8 cellular contexts compared by ENCODE assay signal in the genomic region with DNA sequence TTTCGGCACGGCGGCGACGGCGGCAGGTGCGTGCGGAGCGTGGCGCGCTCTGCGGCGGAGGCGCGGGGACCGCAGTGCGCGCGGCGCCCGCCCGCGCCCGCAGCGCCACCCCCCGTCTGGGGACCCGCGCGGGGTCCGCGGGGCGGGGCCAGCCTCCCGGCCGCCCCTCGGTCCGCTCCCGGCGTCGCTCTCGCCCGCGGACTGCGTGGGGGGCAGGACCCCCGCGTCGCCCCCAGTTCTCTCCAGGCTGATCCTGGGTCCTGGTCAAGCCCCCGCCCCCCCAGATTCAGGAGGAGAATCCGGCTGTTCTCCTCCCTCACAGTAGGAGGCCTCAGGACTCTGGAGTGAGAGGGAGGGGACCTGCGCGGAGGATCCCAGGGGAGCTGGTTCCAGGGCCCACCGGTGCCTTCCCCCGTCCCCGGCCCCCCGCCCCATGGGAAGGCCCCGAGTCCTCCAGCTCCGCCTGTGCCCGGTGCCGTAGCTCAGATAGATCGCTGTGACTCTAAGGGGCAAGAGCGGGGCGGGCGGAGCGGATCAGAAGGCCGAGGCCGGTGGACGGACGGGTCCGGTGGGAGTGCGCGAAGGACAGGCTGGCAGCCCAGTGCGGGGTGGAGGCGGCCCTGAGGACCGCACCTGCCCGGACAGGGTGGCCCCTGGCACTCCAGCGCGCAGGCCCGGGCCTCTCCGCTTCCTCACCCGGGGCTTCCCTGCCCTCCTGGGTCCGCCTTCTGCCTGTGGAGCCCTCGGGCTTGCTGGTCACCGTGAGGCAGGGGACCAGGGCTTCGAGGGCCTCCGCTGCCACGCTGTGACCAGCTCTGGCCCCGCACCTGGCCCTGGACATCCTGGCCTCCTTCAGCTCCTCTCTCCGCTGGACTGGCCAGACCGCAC. TPM values are rescaled to one million over a fixed set of nuclear protein-coding genes. Genes with fewer than 3 reads are reported as not detected.
DNase-seq lines count a peak whose midpoint lies in the region; ATAC-seq, FAIRE-seq and TF ChIP-seq lines count a peak whose summit lies in the region.

A gene with protein sequence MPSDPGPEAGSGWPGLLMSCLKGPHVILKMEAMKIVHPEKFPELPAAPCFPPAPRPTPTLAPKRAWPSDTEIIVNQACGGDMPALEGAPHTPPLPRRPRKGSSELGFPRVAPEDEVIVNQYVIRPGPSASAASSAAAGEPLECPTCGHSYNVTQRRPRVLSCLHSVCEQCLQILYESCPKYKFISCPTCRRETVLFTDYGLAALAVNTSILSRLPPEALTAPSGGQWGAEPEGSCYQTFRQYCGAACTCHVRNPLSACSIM (minus strand): TSS at position 51 of the 888 bp plus-strand sequence. CDS start 1,028 bp downstream, outside the sequence.

- intact Hi-C loops in ascending aorta (cut with DNase I): loop anchor here (1.0 to 10.0 kb wide), 5 partner anchors 18 to 428 kb away; a partner anchor contains a TSS

- dilution Hi-C loops in keratinocyte (cut with MboI; ENCODE audit: extremely low pct_ligation_motif_present, low sequenced_read_pairs): no loop called here

- peak within 1 kb of the TSS; percentile 58 for H3K9ac ChIP-seq in keratinocyte (ENCODE audit: control insufficient read depth, extremely low read depth, insufficient read depth, low read length)
- peak within 1 kb of the TSS in 4 of 5 donors; percentile 68 to 87 (median 76) for H3K9ac ChIP-seq in subcutaneous abdominal adipose tissue (ENCODE audit: low read length in 5 of 5)

- peak within 1 kb of the TSS; percentile 52 for H2AFZ ChIP-seq in keratinocyte (ENCODE audit: control insufficient read depth, low read length)

- in situ Hi-C loops in GM18951 (cut with MboI; ENCODE audit: low sequenced_read_pairs, unreplicated experiment): loop anchor here (10.0 kb wide), 1 partner anchor 98 kb away; no protein-coding TSS in a partner anchor

- H3K9me1 ChIP-seq in keratinocyte (ENCODE audit: control insufficient read depth, extremely low read depth, insufficient read depth, low read length): no peaks in the 10 kb centered on the region

- H3K36me3 ChIP-seq in ascending aorta: no peaks in the 10 kb centered on the region
- no peaks in the 10 kb centered on the region for H3K36me3 ChIP-seq in keratinocyte (ENCODE audit: control insufficient read depth in 2 of 2, extremely low read depth in 1 of 2, insufficient read depth in 2 of 2, low read length in 2 of 2)
- H3K36me3 ChIP-seq in subcutaneous abdominal adipose tissue (ENCODE audit: control insufficient read depth in 5 of 5, insufficient read depth in 5 of 5, low read length in 5 of 5): no peaks in the 10 kb centered on the region

- H3K27ac ChIP-seq in ascending aorta (peak within 1 kb of the TSS; percentile 94 to 95), keratinocyte (ENCODE audit: control insufficient read depth, insufficient read depth, low read length) (peak within 1 kb of the TSS; percentile 40), subcutaneous abdominal adipose tissue (ENCODE audit: low read depth, low read length) (no peak within 1 kb of the TSS)

- DNase-seq in HK-2 (ENCODE audit: unreplicated experiment) (peak; percentile 50), ascending aorta (ENCODE audit: low spot score in 2 of 2) (no peak), keratinocyte (ENCODE audit: low read depth, low spot score) (no peak), cerebellar nuclear complex (lab: John Stamatoyannopoulos, UW) (no peak)
- no peak for DNase-seq in stimulated activated naive CD4-positive, alpha-beta T cell treated with Interleukin-2 at 50 U/mL for 16 hours (lab: John Stamatoyannopoulos, UW)

- H3K4me2 ChIP-seq in keratinocyte (ENCODE audit: control insufficient read depth, extremely low read depth, insufficient read depth, low read depth, low read length): peak within 1 kb of the TSS; percentile 83

- no peaks in the 10 kb centered on the region for H3K9me3 ChIP-seq in ascending aorta
- no peaks in the 10 kb centered on the region for H3K9me3 ChIP-seq in keratinocyte (ENCODE audit: control insufficient read depth, low read depth, low read length)
- H3K9me3 ChIP-seq in subcutaneous abdominal adipose tissue (ENCODE audit: control insufficient read depth in 5 of 5, low read length in 5 of 5): no peaks in the 10 kb centered on the region

- no peak for TF ChIP-seq CTCF in ascending aorta (IDR thresholded peaks at IDR 0.05)
- no peak for TF ChIP-seq CTCF in keratinocyte (optimal IDR thresholded peaks at IDR 0.05 in 1 of 3, IDR thresholded peaks at IDR 0.05 in 1 of 3, conservative IDR thresholded peaks at IDR 0.05 in 1 of 3; ENCODE audit: extremely low read depth in 1 of 3, insufficient read depth in 2 of 3, low read length in 3 of 3)

- H3K27me3 ChIP-seq in ascending aorta (no peaks in the 10 kb centered on the region), keratinocyte (ENCODE audit: control insufficient read depth, extremely low read depth, insufficient read depth, low read length) (no peaks in the 10 kb centered on the region), subcutaneous abdominal adipose tissue (ENCODE audit: control insufficient read depth in 5 of 5, insufficient read depth in 4 of 5, low read length in 5 of 5) (peaks cover 3 to 14% (median 11%) of the 10 kb centered on the region in 5 donors)

- ATAC-seq in GM21367 (IDR thresholded peaks at IDR 0.05; ENCODE audit: unreplicated experiment): no peak

- H3K79me2 ChIP-seq in keratinocyte (ENCODE audit: control insufficient read depth, insufficient read depth, low read length): no peaks in the 10 kb centered on the region

- TF ChIP-seq POLR2A in GM18951 (IDR thresholded peaks at IDR 0.05; ENCODE audit: extremely low read depth, insufficient read depth, insufficient read length): peak; percentile 25

- no peaks in the 10 kb centered on the region for H4K20me1 ChIP-seq in keratinocyte (ENCODE audit: control insufficient read depth, extremely low read depth, insufficient read depth, low read length)

- no peak for FAIRE-seq in keratinocyte (lab: Jason Lieb, UNC)

- peak within 1 kb of the TSS; percentile 75 to 89 for H3K4me3 ChIP-seq in ascending aorta
- H3K4me3 ChIP-seq in keratinocyte (ENCODE audit: control insufficient read depth in 2 of 3, extremely low read depth in 1 of 3, insufficient read depth in 2 of 3, low read depth in 1 of 3, low read length in 3 of 3): peak within 1 kb of the TSS; percentile 64 to 81 (median 65)
- H3K4me3 ChIP-seq in subcutaneous abdominal adipose tissue (ENCODE audit: low read depth in 1 of 5, low read length in 5 of 5): peak within 1 kb of the TSS in 4 of 5 donors; percentile 67 to 81 (median 74)

- peaks cover 5 to 19% of the 10 kb centered on the region in 2 donors for H3K4me1 ChIP-seq in ascending aorta
- H3K4me1 ChIP-seq in keratinocyte (ENCODE audit: control insufficient read depth, extremely low read depth, insufficient read depth, low read length): peaks cover 48% of the 10 kb centered on the region
- peaks cover 0 to 34% (median 29%) of the 10 kb centered on the region in 5 donors for H3K4me1 ChIP-seq in subcutaneous abdominal adipose tissue (ENCODE audit: control insufficient read depth in 5 of 5, insufficient read depth in 5 of 5, low read length in 5 of 5)

RNA-seq across cellular contexts. Expression of the gene that starts here (rescaled TPM):
- 6.7 TPM for total RNA-seq in ascending aorta
- 0.15 to 0.19 TPM in 2 of 3 replicates, not detected in the other for polyA plus RNA-seq in keratinocyte
- 1.0 TPM for polyA plus RNA-seq in keratinocyte (2011; ENCODE audit: low read depth)
- polyA plus RNA-seq in keratinocyte (2011; cell fraction: cytosol; rRNA removed): 0.31 TPM in 1 of 2 replicates, not detected in the other
- polyA plus RNA-seq in keratinocyte (2011; cell fraction: nucleus; rRNA removed): 0.47 and 0.95 TPM in 2 replicates
- polyA plus RNA-seq in keratinocyte (2012; ENCODE audit: low replicate concordance): 0.93 and 6.5 TPM in 2 replicates
- polyA minus RNA-seq in keratinocyte: not detected in 3 replicates
- polyA minus RNA-seq in keratinocyte (2011; cell fraction: cytosol; rRNA and poly(A)+ RNA removed): not detected
- not detected in 2 replicates for polyA minus RNA-seq in keratinocyte (2011; cell fraction: nucleus; rRNA and poly(A)+ RNA removed)
